9 cellular contexts compared by ENCODE assay signal in the genomic region with DNA sequence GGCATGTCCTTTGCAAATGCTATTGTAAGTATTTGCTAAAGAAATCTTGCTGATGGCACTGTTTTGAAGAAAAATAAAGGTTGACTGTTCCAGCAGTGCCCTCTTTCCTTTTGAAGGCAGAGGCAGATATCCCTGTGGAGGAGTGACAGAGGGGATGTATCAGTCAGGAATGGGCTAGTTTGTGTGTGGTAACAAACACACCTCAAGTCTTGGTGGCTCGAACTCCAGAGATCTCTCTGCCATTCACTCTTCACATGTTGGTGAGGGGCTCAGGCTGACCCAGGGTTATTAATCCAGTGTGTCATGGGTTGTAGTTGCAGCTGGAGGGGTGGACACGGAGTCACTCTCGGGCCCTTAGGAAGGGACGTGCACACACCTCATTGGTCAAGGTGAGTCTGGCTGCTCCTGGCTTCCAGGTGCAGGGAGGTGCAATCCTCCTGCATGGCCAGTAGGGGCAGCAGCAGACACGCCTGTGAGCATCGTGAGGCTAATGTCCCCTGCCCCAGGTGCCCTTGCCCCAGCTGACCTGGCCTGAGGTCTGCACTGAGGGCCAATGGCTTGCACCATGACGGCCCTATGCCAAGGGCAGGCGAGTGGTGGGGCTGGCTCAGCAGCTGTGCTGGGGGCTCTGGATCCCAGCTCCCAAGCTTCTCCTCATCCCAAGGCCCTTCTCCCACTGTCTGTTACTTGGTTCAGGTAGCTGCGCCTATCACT.
DNase-seq lines count a peak whose midpoint lies in the region; TF ChIP-seq lines count a peak whose summit lies in the region.
"Had no signal": no experiment of that assay in that cellular context is flagged by ENCODE, and none has a peak within 500 bp of the region (broad histone marks: within the 10 kb centered on the region; RNA-seq: fewer than 3 reads in every experiment).

No MANE protein-coding gene starts in this region.

- H2AFZ ChIP-seq in OCI-LY3 (ENCODE audit: low read depth, low read length), result no peak overlapping the region

- H3K9me3 ChIP-seq in OCI-LY3 (ENCODE audit: insufficient read depth, low read length), result no peaks in the 10 kb centered on the region

- H3K4me1 ChIP-seq in OCI-LY3 (ENCODE audit: low read length), result no peaks in the 10 kb centered on the region

- no peak overlapping the region for H3K27ac ChIP-seq in OCI-LY3 (ENCODE audit: low read length)

- no peaks in the 10 kb centered on the region for H4K20me1 ChIP-seq in OCI-LY3 (ENCODE audit: insufficient read depth, low read length)

- H3K4me2 ChIP-seq in OCI-LY3 (ENCODE audit: low read length), result no peak overlapping the region

- TF ChIP-seq CTCF in OCI-LY3 (IDR thresholded peaks at IDR 0.05; ENCODE audit: low read depth, low read length) (peak; percentile 43; the same call in 1 of the 2 replicates), fibroblast of pulmonary artery (IDR thresholded peaks at IDR 0.05; ENCODE audit: low read length, missing control alignments) (peak; percentile 56)

- H3K27me3 ChIP-seq in OCI-LY3 (ENCODE audit: low read depth, low read length), result no peaks in the 10 kb centered on the region

- H3K79me2 ChIP-seq in OCI-LY3 (ENCODE audit: low read length), result no peaks in the 10 kb centered on the region

- DNase-seq in NCI-H82 (lab: John Stamatoyannopoulos, UW) (peak; percentile 30), NCI-H82 treated with DMSO at 0.1 percent for 48 hours (lab: John Stamatoyannopoulos, UW; ENCODE audit: unreplicated experiment) (no peak), fibroblast of pulmonary artery (ENCODE audit: low read depth) (no peak), NCI-H526 treated with DMSO at 0.1 percent for 48 hours (lab: John Stamatoyannopoulos, UW) (no peak), RKO (ENCODE audit: low spot score) (no peak)
- DNase-seq in stimulated activated CD8-positive, alpha-beta memory T cell treated with anti-CD3 and anti-CD28 coated beads, Interleukin-4, amount 100 ng/mL, for 48 hours, result peak; percentile 48
- DNase-seq in activated naive CD4-positive, alpha-beta T cell (lab: John Stamatoyannopoulos, UW), result no peak
- DNase-seq: SW 1271 had no signal

- no peak overlapping the region for H3K4me3 ChIP-seq in OCI-LY3 (ENCODE audit: low read length)
- no peak overlapping the region for H3K4me3 ChIP-seq in fibroblast of pulmonary artery (replicated peaks; ENCODE audit: low read depth, low read length)

- no peak overlapping the region for H3K9ac ChIP-seq in OCI-LY3 (ENCODE audit: low read length)

- no peaks in the 10 kb centered on the region for H3K36me3 ChIP-seq in OCI-LY3 (replicated peaks; ENCODE audit: low read depth, low read length)

Comparison
In these comparisons a context has a peak if more than half of its experiments do, and no peak if none do; other contexts are left out.
1. DNase-seq: peak in NCI-H82 (single experiment) and stimulated activated CD8-positive, alpha-beta memory T cell treated with anti-CD3 and anti-CD28 coated beads, Interleukin-4, amount 100 ng/mL, for 48 hours (single experiment); none in NCI-H82 treated with DMSO at 0.1 percent for 48 hours (single experiment), fibroblast of pulmonary artery (single experiment), NCI-H526 treated with DMSO at 0.1 percent for 48 hours (single experiment), RKO (single experiment) and activated naive CD4-positive, alpha-beta T cell (0 of 4).